ENCODE assay signal across 10 cellular contexts in the genomic region with DNA sequence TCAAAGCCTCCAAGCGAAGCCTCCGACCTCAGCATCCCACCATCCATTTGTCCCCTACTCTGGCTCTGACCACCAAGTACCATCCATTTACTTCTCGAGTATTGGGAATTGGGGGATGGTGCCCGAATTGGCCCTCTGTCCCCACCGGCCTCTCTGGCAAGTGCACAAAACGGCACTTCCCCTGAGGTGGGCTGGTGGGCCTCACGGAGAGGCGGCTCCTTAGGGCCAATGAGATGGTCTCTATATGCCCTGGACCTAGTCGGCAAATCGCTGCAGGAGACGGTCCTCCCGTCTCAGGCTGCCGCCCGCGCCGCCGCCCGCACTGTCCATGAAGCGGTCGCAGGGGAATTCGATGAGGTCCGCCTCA. TPM values are rescaled to one million over a fixed set of nuclear protein-coding genes. Genes with fewer than 3 reads are reported as not detected.
DNase-seq lines count a peak whose midpoint lies in the region; ATAC-seq and TF ChIP-seq lines count a peak whose summit lies in the region.
"Had no signal": no experiment of that assay in that cellular context is flagged by ENCODE, and none has a peak within 500 bp of the region (broad histone marks: within the 10 kb centered on the region; RNA-seq: fewer than 3 reads in every experiment).

No MANE protein-coding gene starts in this region.

- peak overlapping the region; percentile 45 to 58 for H3K4me3 ChIP-seq in tibial artery

- no peak overlapping the region for H3K27ac Mint-ChIP-seq in activated CD4-positive, alpha-beta T cell treated with anti-CD3 and anti-CD28 coated beads for 36 hours
- no peak overlapping the region for H3K27ac Mint-ChIP-seq in endothelial cell (ENCODE audit: unreplicated experiment)
- no peak overlapping the region for H3K27ac Mint-ChIP-seq in natural killer cell

- no peaks in the 10 kb centered on the region for H3K36me3 ChIP-seq in tibial artery

- H3K9me3 ChIP-seq in tibial artery = no peaks in the 10 kb centered on the region

- DNase-seq in activated CD4-positive, alpha-beta T cell treated with anti-CD3 and anti-CD28 coated beads for 36 hours = no peak
- DNase-seq in activated CD4-positive, alpha-beta T cell treated with anti-CD3 and anti-CD28 coated beads for 4 hours = no peak
- DNase-seq in endothelial cell (ENCODE audit: low spot score) (no peak), natural killer cell (no peak), tibial artery (no peak), G401 (ENCODE audit: low spot score) (no peak)
- DNase-seq: activated naive CD4-positive, alpha-beta T cell treated with Interleukin-2 at 50 U/mL for 16 hours; GF-D8 had no signal

- peaks cover 3 to 37% of the 10 kb centered on the region in 2 donors for H3K27me3 ChIP-seq in tibial artery

- intact Hi-C loops in activated CD4-positive, alpha-beta T cell treated with anti-CD3 and anti-CD28 coated beads for 36 hours (cut with DNase I, micrococcal nuclease) = loop anchor here (1.0 to 10.0 kb wide), 2 partner anchors 150 to 609 kb away; partner anchors contain the start of gene PRR15 (in 1 of the 2)
- intact Hi-C loops in natural killer cell (cut with micrococcal nuclease) = no loop called here
- intact Hi-C loops in tibial artery (cut with DNase I; ENCODE audit: low total_unique reads) = no loop called here

- peaks cover 0 to 39% (median 31%) of the 10 kb centered on the region in 4 donors for H3K4me1 ChIP-seq in tibial artery

- no peak for ATAC-seq in activated CD4-positive, alpha-beta T cell treated with anti-CD3 and anti-CD28 coated beads for 36 hours
- ATAC-seq in natural killer cell = no peak
- ATAC-seq in GM18502 (IDR thresholded peaks at IDR 0.05; ENCODE audit: poor library complexity, unreplicated experiment) = no peak
- ATAC-seq in HG03378 (IDR thresholded peaks at IDR 0.05; ENCODE audit: unreplicated experiment) = no peak

- no peak overlapping the region for H3K27ac ChIP-seq in tibial artery

- TF ChIP-seq CTCF in endothelial cell (IDR thresholded peaks at IDR 0.05; ENCODE audit: unreplicated experiment) (no peak), natural killer cell (IDR thresholded peaks at IDR 0.05) (no peak), tibial artery (IDR thresholded peaks at IDR 0.05) (no peak)

- H3K9me3 Mint-ChIP-seq in activated CD4-positive, alpha-beta T cell treated with anti-CD3 and anti-CD28 coated beads for 36 hours (ENCODE audit: low read depth) = no peaks in the 10 kb centered on the region
- H3K9me3 Mint-ChIP-seq in endothelial cell (ENCODE audit: unreplicated experiment) (no peaks in the 10 kb centered on the region), natural killer cell (no peaks in the 10 kb centered on the region)

- in situ Hi-C loops in G401 (cut with HindIII; ENCODE audit: low sequenced_read_pairs) = no loop called here

- CTCF ChIA-PET in activated CD4-positive, alpha-beta T cell treated with anti-CD3 and anti-CD28 coated beads for 36 hours (lab: Charles Lee) = interaction anchor here (0.7 to 3.8 kb wide), 3 partner anchors 8 to 154 kb away, joined by 3 to 26 read pairs (median 3); no protein-coding TSS in a partner anchor

- peaks cover 54% of the 10 kb centered on the region for H3K27me3 Mint-ChIP-seq in activated CD4-positive, alpha-beta T cell treated with anti-CD3 and anti-CD28 coated beads for 36 hours
- H3K27me3 Mint-ChIP-seq in endothelial cell (ENCODE audit: unreplicated experiment) (peaks cover 9% of the 10 kb centered on the region), natural killer cell (ENCODE audit: low read depth in 2 of 2) (peaks cover 41 to 53% of the 10 kb centered on the region in 2 donors)

- POLR2A ChIA-PET in activated CD4-positive, alpha-beta T cell treated with anti-CD3 and anti-CD28 coated beads for 36 hours (lab: Charles Lee) = no interaction called here

- peak overlapping the region; percentile 24 for H3K4me3 Mint-ChIP-seq in activated CD4-positive, alpha-beta T cell treated with anti-CD3 and anti-CD28 coated beads for 36 hours
- H3K4me3 Mint-ChIP-seq in endothelial cell (ENCODE audit: unreplicated experiment) (peak overlapping the region; percentile 42), natural killer cell (peak overlapping the region; percentile 78)

- peaks cover 7% of the 10 kb centered on the region for H3K4me1 Mint-ChIP-seq in activated CD4-positive, alpha-beta T cell treated with anti-CD3 and anti-CD28 coated beads for 36 hours
- H3K4me1 Mint-ChIP-seq in endothelial cell (ENCODE audit: unreplicated experiment) = peaks cover 9% of the 10 kb centered on the region
- H3K4me1 Mint-ChIP-seq in natural killer cell = peaks cover 14 to 17% of the 10 kb centered on the region in 2 donors

- no peaks in the 10 kb centered on the region for H3K36me3 Mint-ChIP-seq in activated CD4-positive, alpha-beta T cell treated with anti-CD3 and anti-CD28 coated beads for 36 hours (ENCODE audit: low read depth)
- H3K36me3 Mint-ChIP-seq in endothelial cell (ENCODE audit: low read depth, unreplicated experiment) (no peaks in the 10 kb centered on the region), natural killer cell (no peaks in the 10 kb centered on the region)

RNA-seq across cellular contexts. Expression of gene TRIL, which starts 2.8 kb away (rescaled TPM):
- total RNA-seq in activated CD4-positive, alpha-beta T cell treated with anti-CD3 and anti-CD28 coated beads for 36 hours = not detected
- total RNA-seq in endothelial cell (ENCODE audit: unreplicated experiment) = 0.23 TPM
- under 1 TPM in 1 of 3 donors, not detected in 2; 0.07 TPM for total RNA-seq in natural killer cell
- not detected in 2 replicates for total RNA-seq in G401 (2014; rRNA removed; shearing (Covaris generic))

Comparison
In these comparisons a context has a peak if more than half of its experiments do, and no peak if none do; other contexts are left out.
1. H3K4me3 Mint-ChIP-seq: peak in every context shown above with its lines; median percentile 78 in natural killer cell; 42 in endothelial cell; 24 in activated CD4-positive, alpha-beta T cell treated with anti-CD3 and anti-CD28 coated beads for 36 hours.
2. intact Hi-C loops: an anchor here in activated CD4-positive, alpha-beta T cell treated with anti-CD3 and anti-CD28 coated beads for 36 hours (1.0 to 10.0 kb wide); none called in natural killer cell and tibial artery.